1 cellular context compared by ENCODE assay signal in genomic region chr11:12706531-12707499, GRCh38.
TF ChIP-seq lines count a peak whose summit lies in the region.

No MANE protein-coding gene starts in this region.

TF ChIP-seq in HEK293, 187 proteins besides CTCF, POLR2A, EP300 and RAD21 (continued from another document):
- TF ChIP-seq ZBTB10 (tag by site-specific recombination; IDR thresholded peaks at IDR 0.05) (no peak), YY2 (tag by site-specific recombination; IDR thresholded peaks at IDR 0.05) (0 out of 2 replicates have a peak, but pooled peaks have one; percentile 26), ZBTB6 (tag by site-specific recombination; IDR thresholded peaks at IDR 0.05) (peak; percentile 61; the same call in 1 of the 2 replicates), BCL11B (tag by site-specific recombination; IDR thresholded peaks at IDR 0.05; ENCODE audit: low read depth) (no peak), ZNF529 (tag by site-specific recombination; IDR thresholded peaks at IDR 0.05; ENCODE audit: insufficient replicate concordance) (no peak), ZBTB17 (tag by site-specific recombination; IDR thresholded peaks at IDR 0.05) (peak; percentile 75), TRIM28 (IDR thresholded peaks at IDR 0.05; ENCODE audit: borderline replicate concordance, low read length) (0 out of 2 replicates have a peak, but pooled peaks have one; percentile 71), ZNF768 (tag by site-specific recombination; IDR thresholded peaks at IDR 0.05) (no peak), PRDM6 (tag by site-specific recombination; IDR thresholded peaks at IDR 0.05) (peak; percentile 77), ZNF843 (tag by site-specific recombination; IDR thresholded peaks at IDR 0.05) (0 out of 2 replicates have a peak, but pooled peaks have one; percentile 8), ZNF362 (tag by site-specific recombination; IDR thresholded peaks at IDR 0.05) (0 out of 2 replicates have a peak, but pooled peaks have one; percentile 41)
